ENCODE assay signal across 8 cellular contexts in the genomic region with DNA sequence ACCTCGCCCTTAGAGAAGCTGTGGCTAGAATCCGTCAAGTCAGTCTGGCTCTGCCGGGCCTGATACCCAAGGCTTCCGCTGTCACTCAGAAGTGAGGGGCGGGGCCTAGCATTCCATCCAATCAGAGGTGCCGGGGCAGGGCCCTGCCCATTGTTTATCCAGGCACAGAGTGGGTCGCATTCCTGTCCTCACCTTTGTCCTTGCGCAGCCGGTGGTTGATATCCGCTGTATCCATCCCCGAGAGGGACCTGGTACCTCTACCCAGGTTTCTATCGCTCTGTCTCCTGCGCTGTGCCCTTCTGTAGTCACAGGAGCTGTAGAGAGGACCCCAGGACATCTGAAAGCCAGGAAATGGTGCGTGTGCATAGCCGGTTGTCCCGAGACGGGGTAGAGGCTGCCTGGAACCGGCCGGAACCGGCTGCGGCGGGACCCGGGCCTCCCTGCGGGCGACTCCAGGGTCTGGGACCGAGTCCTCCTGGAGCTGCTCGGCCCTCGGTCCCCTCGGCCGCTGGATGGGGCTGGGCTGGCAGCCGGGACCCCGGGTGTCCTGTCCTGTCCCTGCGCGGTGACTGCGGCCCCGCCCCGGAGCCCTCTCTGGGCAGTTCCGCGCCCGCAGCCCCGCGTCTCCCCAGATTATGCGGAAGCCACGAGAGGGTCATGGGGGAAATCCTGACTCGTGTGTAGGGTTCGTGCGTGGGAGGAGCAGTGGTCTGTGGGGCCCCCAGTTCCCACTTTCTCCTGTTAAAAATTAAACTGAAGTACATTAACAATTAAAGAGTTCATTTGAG. TPM values are rescaled to one million over a fixed set of nuclear protein-coding genes. Genes with fewer than 3 reads are reported as not detected.
A peak's percentile ranks its signal among the peaks of the same experiment; 100 is the strongest.
DNase-seq lines count a peak whose midpoint lies in the region; ATAC-seq and TF ChIP-seq lines count a peak whose summit lies in the region.

A gene (plus strand): TSS at position 183 of the 788 bp plus-strand sequence. CDS start 169 bp downstream, at position 352.

- peak within 1 kb of the TSS; percentile 77 for H2AK9ac ChIP-seq in IMR-90 (replicated peaks; ENCODE audit: low read depth, low read length, poor library complexity)

- DNase-seq in COLO829 (ENCODE audit: low spot score) (peak; percentile 44), IMR-90 (peak; percentile 75), SHP77 treated with DMSO at 0.1 percent for 48 hours (lab: John Stamatoyannopoulos, UW) (peak; percentile 89), foreskin melanocyte (peak; percentile 91), neural progenitor cell (ENCODE audit: low spot score) (peak; percentile 98), stomach (peak; percentile 96)
- DNase-seq in activated naive CD4-positive, alpha-beta T cell (lab: John Stamatoyannopoulos, UW), result peak; percentile 43 to 84 (median 64)

- 0 out of 2 replicates have a peak, but pooled peaks cover 3% of the 10 kb centered on the region for H3K9me1 ChIP-seq in IMR-90 (ENCODE audit: insufficient read depth, low read length)

- peak; percentile 77 for ATAC-seq in GM21423 (IDR thresholded peaks at IDR 0.05; ENCODE audit: unreplicated experiment)
- ATAC-seq in IMR-90 (ENCODE audit: low read depth), result peak; percentile 95

- peak within 1 kb of the TSS; percentile 63 for H4K5ac ChIP-seq in IMR-90 (ENCODE audit: low read depth, low read length)

- peak; percentile 21; the same call in 1 of the 2 replicates for TF ChIP-seq POLR2A in IMR-90 (IDR thresholded peaks at IDR 0.05; ENCODE audit: low read depth, low read length)
- peak in 1 of 4 donors; percentile 20 for TF ChIP-seq POLR2A in stomach (IDR thresholded peaks at IDR 0.05)

- H3K4me2 ChIP-seq in IMR-90 (ENCODE audit: low read depth, low read length) (peak within 1 kb of the TSS; percentile 81), neural progenitor cell (peak within 1 kb of the TSS; percentile 77)

- peak; percentile 54 for TF ChIP-seq EP300 in stomach (IDR thresholded peaks at IDR 0.05)

- no peaks in the 10 kb centered on the region for H3K79me1 ChIP-seq in IMR-90 (ENCODE audit: low read depth in 1 of 2, low read length in 2 of 2)

- peak within 1 kb of the TSS; percentile 78 for H3K27ac ChIP-seq in IMR-90 (ENCODE audit: insufficient read depth, low read length)
- H3K27ac ChIP-seq in neural progenitor cell, result peak within 1 kb of the TSS; percentile 99
- H3K27ac ChIP-seq in stomach, result peak within 1 kb of the TSS; percentile 91 to 97 (median 94)

- peak within 1 kb of the TSS; percentile 66 for H3K18ac ChIP-seq in IMR-90 (ENCODE audit: low read depth, low read length)

- peaks cover 18% of the 10 kb centered on the region for H3F3A ChIP-seq in neural progenitor cell (ENCODE audit: low read depth)

- H3K36me3 ChIP-seq in IMR-90 (ENCODE audit: control insufficient read depth, insufficient read depth, low read length) (no peaks in the 10 kb centered on the region), neural progenitor cell (no peaks in the 10 kb centered on the region), stomach (peaks cover 0 to 14% (median 1%) of the 10 kb centered on the region in 4 donors)

- peak within 1 kb of the TSS; percentile 46 for H3K23ac ChIP-seq in IMR-90 (ENCODE audit: low read depth, low read length)

- CTCF ChIA-PET in IMR-90 (lab: Yijun Ruan, JAX), result no interaction called here

- peaks cover 15% of the 10 kb centered on the region for H3K4me1 Mint-ChIP-seq in neural progenitor cell

- peak within 1 kb of the TSS; percentile 92 for H3K27ac Mint-ChIP-seq in neural progenitor cell

- H4K8ac ChIP-seq in IMR-90 (ENCODE audit: low read depth in 2 of 2, low read length in 2 of 2), result peak within 1 kb of the TSS; percentile 63 to 81

- no peak for TF ChIP-seq RAD21 in IMR-90 (IDR thresholded peaks at IDR 0.05; ENCODE audit: low read length)

- H3K4me1 ChIP-seq in IMR-90 (ENCODE audit: control insufficient read depth, insufficient read depth, low read length), result peaks cover 2% of the 10 kb centered on the region; the same call in 1 of the 2 replicates
- H3K4me1 ChIP-seq in neural progenitor cell, result peaks cover 5% of the 10 kb centered on the region
- peaks cover 14 to 26% (median 20%) of the 10 kb centered on the region in 4 donors for H3K4me1 ChIP-seq in stomach

- peak within 1 kb of the TSS; percentile 92 for H3K4me3 Mint-ChIP-seq in neural progenitor cell

- dilution Hi-C loops in IMR-90 (cut with HindIII; ENCODE audit: low sequenced_read_pairs, unreplicated experiment), result no loop called here

- no peak within 1 kb of the TSS for H3K56ac ChIP-seq in IMR-90 (ENCODE audit: extremely low read depth, insufficient read depth, low read length)

- BruUV-seq in IMR-90 (replicated peaks; lab: Mats Ljungman, UMichigan), result no TSS peak

- H3K9me3 ChIP-seq in IMR-90 (ENCODE audit: control insufficient read depth, insufficient read depth, low read length) (no peaks in the 10 kb centered on the region), neural progenitor cell (ENCODE audit: low read depth) (no peaks in the 10 kb centered on the region), stomach (no peaks in the 10 kb centered on the region)

- H3K9ac ChIP-seq in IMR-90 (ENCODE audit: low read depth, low read length), result peak within 1 kb of the TSS; percentile 66
- peak within 1 kb of the TSS; percentile 85 for H3K9ac ChIP-seq in neural progenitor cell

- POLR2A ChIA-PET in IMR-90 (lab: Charles Lee; ENCODE audit: unreplicated experiment), result interaction anchor here (0.6 kb wide), 1 partner anchor 22 kb away, joined by 4 read pairs; no protein-coding TSS in a partner anchor

- H4K20me1 ChIP-seq in IMR-90 (ENCODE audit: insufficient read depth, low read length), result no peaks in the 10 kb centered on the region
- no peaks in the 10 kb centered on the region for H4K20me1 ChIP-seq in neural progenitor cell (ENCODE audit: low read depth)

- in situ Hi-C loops in IMR-90 (cut with MboI; ENCODE audit: low sequenced_read_pairs), result no loop called here

- peak within 1 kb of the TSS; percentile 54 for H4K91ac ChIP-seq in IMR-90 (ENCODE audit: insufficient read depth, low read depth, low read length)

- no peak within 1 kb of the TSS for H2AK5ac ChIP-seq in IMR-90 (ENCODE audit: low read depth, low read length)

- H3K27me3 ChIP-seq in IMR-90 (ENCODE audit: control insufficient read depth, insufficient read depth, low read length) (no peaks in the 10 kb centered on the region), neural progenitor cell (peaks cover 8% of the 10 kb centered on the region), stomach (no peaks in the 10 kb centered on the region)

- peak within 1 kb of the TSS; percentile 64 for H2BK5ac ChIP-seq in IMR-90 (ENCODE audit: low read depth, low read length, poor library complexity, severe bottlenecking)

- peak within 1 kb of the TSS; percentile 84 for H3K14ac ChIP-seq in IMR-90 (replicated peaks; ENCODE audit: low read depth, low read length)

- TF ChIP-seq CTCF in IMR-90 (conservative IDR thresholded peaks at IDR 0.05; ENCODE audit: low read depth, low read length) (no peak), neural progenitor cell (IDR thresholded peaks at IDR 0.05) (no peak), stomach (IDR thresholded peaks at IDR 0.05) (no peak)

- peak within 1 kb of the TSS; percentile 76 for H3K4ac ChIP-seq in IMR-90 (ENCODE audit: low read depth, low read length)

- no peaks in the 10 kb centered on the region for H3K79me2 ChIP-seq in neural progenitor cell (ENCODE audit: low read depth)

- H2BK15ac ChIP-seq in IMR-90 (ENCODE audit: low read depth, low read length), result no peak within 1 kb of the TSS; the same call in 2 of the 3 replicates

- peaks cover 16% of the 10 kb centered on the region for H3K36me3 Mint-ChIP-seq in neural progenitor cell

- H3K9me3 Mint-ChIP-seq in neural progenitor cell, result peaks cover 36% of the 10 kb centered on the region

- peak within 1 kb of the TSS; percentile 95 for H2AFZ ChIP-seq in IMR-90 (replicated peaks; ENCODE audit: low read length, poor library complexity)
- peak within 1 kb of the TSS; percentile 85 for H2AFZ ChIP-seq in neural progenitor cell (replicated peaks)

- H2BK20ac ChIP-seq in IMR-90 (ENCODE audit: low read depth, low read length), result no peak within 1 kb of the TSS

- H2BK120ac ChIP-seq in IMR-90 (ENCODE audit: low read depth, low read length), result peak within 1 kb of the TSS; percentile 31; the same call in 1 of the 2 replicates

- WGBS in IMR-90 (ENCODE audit: extremely low coverage in 2 of 2, insufficient read length in 1 of 2), 2 experiments, result 2% methylated on average over 20 of the region's 47 CpGs; no CpG with 5 or more reads in 1 of the 2 experiments
- 0 to 1% (median 0%) methylated on average over 36 to 47 of the region's 47 CpGs for WGBS in stomach, 5 donors

- H3K4me3 ChIP-seq in IMR-90 (ENCODE audit: insufficient read depth, low read depth, low read length) (peak within 1 kb of the TSS; percentile 77), neural progenitor cell (peak within 1 kb of the TSS; percentile 77), stomach (peak within 1 kb of the TSS; percentile 59 to 79 (median 76))

- H3K27me3 Mint-ChIP-seq in neural progenitor cell (ENCODE audit: insufficient read depth, low read depth), result peaks cover 2% of the 10 kb centered on the region

- intact Hi-C loops in IMR-90 (cut with micrococcal nuclease) (loop anchor here (1.0 kb wide), 3 partner anchors 23 to 176 kb away; no protein-coding TSS in a partner anchor), stomach (cut with DNase I; ENCODE audit: low total_unique reads) (no loop called here)

TF ChIP-seq in IMR-90, 13 proteins besides CTCF, POLR2A, EP300 and RAD21:
- TF ChIP-seq MAZ (IDR thresholded peaks at IDR 0.05; ENCODE audit: borderline replicate concordance, low read depth, low read length) (no peak), BHLHE40 (IDR thresholded peaks at IDR 0.05; ENCODE audit: low read depth, low read length) (no peak), MAFK (IDR thresholded peaks at IDR 0.05; ENCODE audit: low read depth, low read length) (no peak), NFE2L2 (IDR thresholded peaks at IDR 0.05; ENCODE audit: low read depth, low read length) (no peak)

RNA-seq across cellular contexts. Expression of the gene that starts here (rescaled TPM):
- total RNA-seq in IMR-90 (2012; rRNA removed), result 0.56 and 0.90 TPM in 2 replicates
- 0.75 and 0.94 TPM in 2 replicates for polyA plus RNA-seq in IMR-90 (2012; rRNA removed)
- polyA plus RNA-seq in IMR-90 (2012; cell fraction: cytosol; rRNA removed), result 0.04 and 0.12 TPM in 2 replicates
- 0.25 and 6.0 TPM in 2 replicates for polyA plus RNA-seq in IMR-90 (2012; cell fraction: nucleus; rRNA removed; ENCODE audit: low replicate concordance)
- 10.0 and 17.7 TPM in 2 replicates for total RNA-seq in neural progenitor cell (ENCODE audit: low replicate concordance)
- 1 to 10 TPM in 4 of 5 donors, not detected in 1; 2.2 to 5.7 (median 3.3) TPM for total RNA-seq in stomach
- polyA plus RNA-seq in stomach, result 1 to 10 TPM; 1.3 to 5.0 (median 3.4) TPM

Comparison
In these comparisons a context has a peak if more than half of its experiments do, and no peak if none do; other contexts are left out.
1. Peak in every context shown above with its lines: DNase-seq, ATAC-seq, H3K4me3 ChIP-seq and H3K27ac ChIP-seq.
2. DNase-seq: peak in every context shown above with its lines; median percentile 98 in neural progenitor cell; 96 in stomach; 91 in foreskin melanocyte; 89 in SHP77 treated with DMSO at 0.1 percent for 48 hours; 75 in IMR-90; 64 in activated naive CD4-positive, alpha-beta T cell; 44 in COLO829.